In genomic region chr11:45926001-45926401, GRCh38 we compare ENCODE assay signal across 22 cellular contexts. TPM values are rescaled to one million over a fixed set of nuclear protein-coding genes. Genes with fewer than 3 reads are reported as not detected.
DNase-seq lines count a peak whose midpoint lies in the region; ATAC-seq and TF ChIP-seq lines count a peak whose summit lies in the region.
"Had no signal": no experiment of that assay in that cellular context is flagged by ENCODE, and none has a peak within 500 bp of the region (broad histone marks: within the 10 kb centered on the region; RNA-seq: fewer than 3 reads in every experiment).

No MANE protein-coding gene starts in this region.

- TF ChIP-seq CTCF in CD14-positive monocyte (IDR thresholded peaks at IDR 0.05) (no peak), activated B cell treated with CpG ODN at 0.5 μM for 24 hours (IDR thresholded peaks at IDR 0.05) (no peak)

- H2AFZ ChIP-seq in neuronal stem cell (ENCODE audit: low read length), result no peak overlapping the region
- H2AFZ ChIP-seq: neural progenitor cell had no signal

- H3K9ac ChIP-seq in neuronal stem cell (ENCODE audit: low read depth, low read length, poor library complexity), result no peak overlapping the region
- H3K9ac ChIP-seq: neural progenitor cell had no signal

- no peak overlapping the region for H3K4me3 ChIP-seq in neuronal stem cell (ENCODE audit: low read length in 2 of 2)
- H3K4me3 ChIP-seq: gastrocnemius medialis, GM12878, neural progenitor cell, testis had no signal

- DNase-seq in AG08396 (ENCODE audit: low spot score), result peak; percentile 14
- DNase-seq in CD14-positive monocyte (ENCODE audit: low spot score), result peak; percentile 41
- no peak for DNase-seq in activated B cell treated with CpG ODN at 0.5 μM for 24 hours
- DNase-seq in neuronal stem cell (ENCODE audit: low spot score), result no peak
- no peak for DNase-seq in NCI-H1930 (lab: John Stamatoyannopoulos, UW)
- DNase-seq: activated CD4-positive, CD25-positive, alpha-beta regulatory T cell; anterior cingulate cortex; caudate nucleus; gastrocnemius medialis; MM.1S; NCI-H1694; NCI-H226; testis had no signal

- H3K36me3 Mint-ChIP-seq in CD14-positive monocyte, result peaks cover 9 to 16% of the 10 kb centered on the region in 2 donors
- peaks cover 50% of the 10 kb centered on the region for H3K36me3 Mint-ChIP-seq in activated B cell treated with CpG ODN at 0.5 μM for 24 hours (ENCODE audit: low read depth)
- H3K36me3 Mint-ChIP-seq: neural progenitor cell had no signal

- H4K91ac ChIP-seq in neuronal stem cell (ENCODE audit: low read depth, low read length, poor library complexity), result no peak overlapping the region

- no CpG with 5 or more reads among the region's 12 CpGs for WGBS in neuronal stem cell (ENCODE audit: extremely low coverage in 2 of 2, insufficient read length in 2 of 2, insufficient replicate concordance in 1 of 2), 2 donors

- no peak overlapping the region for H2BK12ac ChIP-seq in neuronal stem cell (ENCODE audit: low read length)

- peak overlapping the region; percentile 54 for H2BK5ac ChIP-seq in neuronal stem cell (ENCODE audit: low read length)

- no peak overlapping the region for H2AK5ac ChIP-seq in neuronal stem cell (ENCODE audit: low read depth, low read length)

- peaks cover 5 to 7% of the 10 kb centered on the region in 2 donors for H3K4me1 ChIP-seq in neuronal stem cell (ENCODE audit: control insufficient read depth in 2 of 2, insufficient read depth in 1 of 2, low read depth in 1 of 2, low read length in 2 of 2)

- H3K9me3 Mint-ChIP-seq in CD14-positive monocyte, result peaks cover 0 to 10% (median 6%) of the 10 kb centered on the region in 7 donors
- H3K9me3 Mint-ChIP-seq in activated B cell treated with CpG ODN at 0.5 μM for 24 hours, result no peaks in the 10 kb centered on the region
- H3K9me3 Mint-ChIP-seq: activated T-helper 2 cell treated with anti-CD3 and anti-CD28 coated beads, Interferon-gamma antibody, Interleukin-2, Interleukin-4, amounts not matched to agents 10 μg/mL and 5 μg/mL and 100 μg/mL, durations not matched to agents 14 hours and 24 hours and 36 hours; neural progenitor cell had no signal

- H3K27me3 Mint-ChIP-seq in CD14-positive monocyte (ENCODE audit: low read depth in 3 of 3), result peaks cover 19 to 31% (median 27%) of the 10 kb centered on the region in 3 donors
- H3K27me3 Mint-ChIP-seq in activated B cell treated with CpG ODN at 0.5 μM for 24 hours, result no peaks in the 10 kb centered on the region

- no peak for ATAC-seq in activated B cell treated with CpG ODN at 0.5 μM for 24 hours (ENCODE audit: low read depth)
- ATAC-seq in GM21515 (IDR thresholded peaks at IDR 0.05; ENCODE audit: unreplicated experiment), result no peak
- no peak for ATAC-seq in GM18858 (IDR thresholded peaks at IDR 0.05; ENCODE audit: unreplicated experiment)
- ATAC-seq: esophagus mucosa, gastrocnemius medialis, GM12878, left colon, Panc1, SK-N-SH treated with all-trans-retinoic acid at 6 μM for 48 hours had no signal

- intact Hi-C loops in CD14-positive monocyte (cut with micrococcal nuclease), result no loop called here
- intact Hi-C loops in activated B cell treated with CpG ODN at 0.5 μM for 24 hours (cut with micrococcal nuclease), result no loop called here

- H3K79me1 ChIP-seq in neuronal stem cell (ENCODE audit: low read depth, low read length), result peaks cover 7% of the 10 kb centered on the region

- peak overlapping the region; percentile 19 for H3K18ac ChIP-seq in neuronal stem cell (ENCODE audit: low read length)

- CTCF ChIA-PET in activated B cell treated with CpG ODN at 0.5 μM for 24 hours (lab: Charles Lee), result no interaction called here

- peaks cover 0 to 45% (median 13%) of the 10 kb centered on the region in 3 experiments for H3K27me3 ChIP-seq in neuronal stem cell (ENCODE audit: control insufficient read depth in 3 of 3, insufficient read depth in 3 of 3, low read depth in 1 of 3, low read length in 3 of 3)
- H3K27me3 ChIP-seq: testis had no signal

- no peak overlapping the region for H3K27ac ChIP-seq in neuronal stem cell (replicated peaks; ENCODE audit: low read length)
- H3K27ac ChIP-seq: gastrocnemius medialis, neural progenitor cell, testis had no signal

- H3K27ac Mint-ChIP-seq in CD14-positive monocyte (no peak overlapping the region), activated B cell treated with CpG ODN at 0.5 μM for 24 hours (peak overlapping the region; percentile 82)
- H3K27ac Mint-ChIP-seq: activated T-helper 2 cell treated with anti-CD3 and anti-CD28 coated beads, Interferon-gamma antibody, Interleukin-2, Interleukin-4, amounts not matched to agents 10 μg/mL and 5 μg/mL and 100 μg/mL, durations not matched to agents 14 hours and 24 hours and 36 hours; neural progenitor cell had no signal

- peaks cover 42% of the 10 kb centered on the region for H3K4me1 Mint-ChIP-seq in CD14-positive monocyte
- peaks cover 81% of the 10 kb centered on the region for H3K4me1 Mint-ChIP-seq in activated B cell treated with CpG ODN at 0.5 μM for 24 hours

- H3K14ac ChIP-seq in neuronal stem cell (ENCODE audit: low read length), result no peak overlapping the region

- no peak overlapping the region for H3K23ac ChIP-seq in neuronal stem cell (ENCODE audit: low read depth, low read length, poor library complexity)

- no peak overlapping the region for H2BK120ac ChIP-seq in neuronal stem cell (ENCODE audit: low read depth, low read length)

- no peak overlapping the region for H3K4me2 ChIP-seq in neuronal stem cell (ENCODE audit: insufficient read depth, low read length, poor library complexity, severe bottlenecking)
- H3K4me2 ChIP-seq: neural progenitor cell had no signal

- H3K4me3 Mint-ChIP-seq in CD14-positive monocyte (no peak overlapping the region), activated B cell treated with CpG ODN at 0.5 μM for 24 hours (no peak overlapping the region)
- H3K4me3 Mint-ChIP-seq: neural progenitor cell had no signal

- no peak overlapping the region for H2BK15ac ChIP-seq in neuronal stem cell (ENCODE audit: low read length)

- POLR2A ChIA-PET in activated B cell treated with CpG ODN at 0.5 μM for 24 hours (lab: Charles Lee), result interaction anchor here (0.6 to 6.1 kb wide), 4 partner anchors 8 to 21 kb away, joined by 3 to 79 read pairs (median 4); partner anchors contain the start of gene PEX16

- peaks cover 0 to 1% of the 10 kb centered on the region in 2 donors for H3K36me3 ChIP-seq in neuronal stem cell (replicated peaks in 1 of 2; ENCODE audit: control insufficient read depth in 2 of 2, insufficient read depth in 2 of 2, low read length in 2 of 2)
- H3K36me3 ChIP-seq: gastrocnemius medialis, neural progenitor cell had no signal

- H3K4ac ChIP-seq in neuronal stem cell (ENCODE audit: low read length), result no peak overlapping the region

- H3K9me3 ChIP-seq in neuronal stem cell (replicated peaks in 1 of 2; ENCODE audit: control insufficient read depth in 2 of 2, insufficient read depth in 1 of 2, low read depth in 1 of 2, low read length in 2 of 2), result no peaks in the 10 kb centered on the region
- H3K9me3 ChIP-seq: gastrocnemius medialis, testis had no signal

- H4K8ac ChIP-seq in neuronal stem cell (ENCODE audit: low read depth, low read length), result no peak overlapping the region

RNA-seq across cellular contexts. Expression of gene LARGE2, which starts 3.5 kb away (rescaled TPM):
- polyA plus RNA-seq in CD14-positive monocyte, result not detected
- total RNA-seq in activated B cell treated with CpG ODN at 0.5 μM for 24 hours, result 47.4 and 59.7 TPM in 2 replicates
- 16.5 TPM for polyA plus RNA-seq in neuronal stem cell (2013, experiment 1 of 2)
- polyA plus RNA-seq in neuronal stem cell (2013, experiment 2 of 2), result 15.7 TPM
- total RNA-seq: gastrocnemius medialis had no signal

RNA-seq across cellular contexts. Expression of gene PEX16, which starts 8.3 kb away (rescaled TPM):
- polyA plus RNA-seq in CD14-positive monocyte, result 10 to 100 TPM; 33.8 to 35.1 TPM
- 72.0 and 77.7 TPM in 2 replicates for total RNA-seq in activated B cell treated with CpG ODN at 0.5 μM for 24 hours
- polyA plus RNA-seq in neuronal stem cell (2013, experiment 1 of 2), result 23.1 TPM
- 19.6 TPM for polyA plus RNA-seq in neuronal stem cell (2013, experiment 2 of 2)

RNA-seq across cellular contexts. Expression of gene FREY1, which starts 18.9 kb away (rescaled TPM):
- polyA plus RNA-seq in CD14-positive monocyte, result not detected
- total RNA-seq in activated B cell treated with CpG ODN at 0.5 μM for 24 hours, result 3.9 and 4.6 TPM in 2 replicates
- 0.95 TPM for polyA plus RNA-seq in neuronal stem cell (2013, experiment 1 of 2)
- polyA plus RNA-seq in neuronal stem cell (2013, experiment 2 of 2), result 0.93 TPM
- total RNA-seq: gastrocnemius medialis had no signal

RNA-seq across cellular contexts. Expression of gene MAPK8IP1, which starts 40.5 kb away (rescaled TPM):
- not detected for polyA plus RNA-seq in CD14-positive monocyte
- 1.9 and 3.4 TPM in 2 replicates for total RNA-seq in activated B cell treated with CpG ODN at 0.5 μM for 24 hours
- polyA plus RNA-seq in neuronal stem cell (2013, experiment 1 of 2), result 13.4 TPM
- 11.6 TPM for polyA plus RNA-seq in neuronal stem cell (2013, experiment 2 of 2)

Comparison
In these comparisons a context has a peak if more than half of its experiments do, and no peak if none do; other contexts are left out.
1. DNase-seq: peak in AG08396 (single experiment) and CD14-positive monocyte (single experiment); none in activated B cell treated with CpG ODN at 0.5 μM for 24 hours (single experiment), neuronal stem cell (single experiment) and NCI-H1930 (0 of 2).